ENCODE assay signal across 23 cellular contexts in genomic region chr7:69778138-69778537, GRCh38.
DNase-seq lines count a peak whose midpoint lies in the region; ATAC-seq, FAIRE-seq and TF ChIP-seq lines count a peak whose summit lies in the region.
"Had no signal": no experiment of that assay in that cellular context is flagged by ENCODE, and none has a peak within 500 bp of the region (broad histone marks: within the 10 kb centered on the region; RNA-seq: fewer than 3 reads in every experiment).

No MANE protein-coding gene starts in this region.

- H3K79me2 ChIP-seq in smooth muscle cell (ENCODE audit: low read depth) = no peaks in the 10 kb centered on the region

- no peak for TF ChIP-seq CTCF in smooth muscle cell (IDR thresholded peaks at IDR 0.05; ENCODE audit: borderline replicate concordance, insufficient read depth, poor library complexity, severe bottlenecking)

- FAIRE-seq in frontal cortex (lab: Jason Lieb, UNC) (no peak), GM19239 (lab: Jason Lieb, UNC) (no peak)
- FAIRE-seq: endothelial cell of umbilical vein, urothelium cell line had no signal

- no peak overlapping the region for H3K9ac ChIP-seq in smooth muscle cell (ENCODE audit: low read depth)

- no peak overlapping the region for H3K27ac ChIP-seq in smooth muscle cell (ENCODE audit: low read depth)
- H3K27ac ChIP-seq: breast epithelium, suprapubic skin had no signal

- ATAC-seq in GM18498 (IDR thresholded peaks at IDR 0.05; ENCODE audit: unreplicated experiment) (peak; percentile 79), GM21423 (IDR thresholded peaks at IDR 0.05; ENCODE audit: unreplicated experiment) (peak; percentile 55), HG02884 (IDR thresholded peaks at IDR 0.05; ENCODE audit: unreplicated experiment) (peak; percentile 68), HG03469 (IDR thresholded peaks at IDR 0.05; ENCODE audit: unreplicated experiment) (peak; percentile 43)
- ATAC-seq: activated naive CD4-positive, alpha-beta T cell treated with anti-CD3 and anti-CD28 coated beads, Interleukin-2, amount 50 U/mL, for 72 hours; sciatic nerve had no signal

- H3K9me3 ChIP-seq in smooth muscle cell (replicated peaks; ENCODE audit: low read depth) = no peaks in the 10 kb centered on the region
- H3K9me3 ChIP-seq: breast epithelium, suprapubic skin had no signal

- no peak overlapping the region for H3K4me3 ChIP-seq in smooth muscle cell
- H3K4me3 ChIP-seq: breast epithelium, suprapubic skin had no signal

- H4K20me1 ChIP-seq in smooth muscle cell (ENCODE audit: low read depth) = peaks cover 65% of the 10 kb centered on the region

- no peaks in the 10 kb centered on the region for H3K27me3 ChIP-seq in smooth muscle cell (ENCODE audit: low read depth)
- H3K27me3 ChIP-seq: breast epithelium, suprapubic skin had no signal

- H2AFZ ChIP-seq in smooth muscle cell (ENCODE audit: low read depth) = no peak overlapping the region

- H3K4me2 ChIP-seq in smooth muscle cell = no peak overlapping the region

- H3K36me3 ChIP-seq in smooth muscle cell (ENCODE audit: low read depth) = no peaks in the 10 kb centered on the region
- H3K36me3 ChIP-seq: breast epithelium, suprapubic skin had no signal

- no peak for DNase-seq in frontal cortex (ENCODE audit: low spot score in 2 of 2)
- no peak for DNase-seq in NCI-H1417 treated with DMSO at 0.1 percent for 48 hours (lab: John Stamatoyannopoulos, UW)
- no peak for DNase-seq in GM19239 (ENCODE audit: insufficient read length, low spot score)
- no peak for DNase-seq in smooth muscle cell (lab: John Stamatoyannopoulos, UW; ENCODE audit: unreplicated experiment)
- DNase-seq: activated CD4-positive, alpha-beta memory T cell treated with anti-CD3 and anti-CD28 coated beads, Interleukin-2, amount 10 ng/mL, durations not matched to agents 7 days and 5 days; activated CD4-positive, alpha-beta T cell treated with anti-CD3 and anti-CD28 coated beads for 1 hour; CD4-positive, CD25-positive, alpha-beta regulatory T cell; HCEC 1CT; NCI-H1436 treated with DMSO at 0.1 percent for 48 hours; NCI-H446 treated with DMSO at 0.1 percent for 48 hours; RPMI8226; stimulated activated CD4-positive, alpha-beta T cell treated with anti-CD3 and anti-CD28 coated beads, Interleukin-4, amount 100 ng/mL, for 4 hours; stimulated activated naive CD4-positive, alpha-beta T cell had no signal

- H3K4me1 ChIP-seq in smooth muscle cell (ENCODE audit: low read depth) = peaks cover 14% of the 10 kb centered on the region

- peaks cover 10% of the 10 kb centered on the region for H3F3A ChIP-seq in smooth muscle cell (ENCODE audit: low read depth)
